Comparison of ENCODE assay signal across 30 cellular contexts in genomic region chr7:17998692-17999091, GRCh38. TPM values are rescaled to one million over a fixed set of nuclear protein-coding genes. Genes with fewer than 3 reads are reported as not detected.
A peak's percentile ranks its signal among the peaks of the same experiment; 100 is the strongest.
DNase-seq lines count a peak whose midpoint lies in the region; ATAC-seq, FAIRE-seq and TF ChIP-seq lines count a peak whose summit lies in the region.
"Had no signal": no experiment of that assay in that cellular context is flagged by ENCODE, and none has a peak within 500 bp of the region (broad histone marks: within the 10 kb centered on the region; RNA-seq: fewer than 3 reads in every experiment).

No MANE protein-coding gene starts in this region.

- FAIRE-seq in K562 (lab: Jason Lieb, UNC): no peak
- FAIRE-seq: GM12878, GM12892, GM18507 had no signal

- 31% methylated on average over 2 of the region's 2 CpGs for WGBS in K562 (ENCODE audit: insufficient coverage, low coverage, missing lambda C conversion rate)

- no peaks in the 10 kb centered on the region for H3K9me1 ChIP-seq in K562 (ENCODE audit: control insufficient read depth, insufficient read depth, low read length)

- H3K36me3 ChIP-seq in HEK293 (ENCODE audit: control insufficient read depth in 2 of 2, insufficient read depth in 1 of 2, low read length in 2 of 2) (no peaks in the 10 kb centered on the region), Karpas-422 (ENCODE audit: insufficient read depth, low read length) (no peaks in the 10 kb centered on the region), K562 (ENCODE audit: control insufficient read depth, insufficient read depth, low read length) (no peaks in the 10 kb centered on the region), vagina (no peaks in the 10 kb centered on the region)
- H3K36me3 ChIP-seq: BE2C, BLaER1 had no signal

- no peaks in the 10 kb centered on the region for H3K9me2 ChIP-seq in Karpas-422 (replicated peaks; ENCODE audit: insufficient read depth, low read length)

- CTCF ChIA-PET in HEK293 (lab: Yijun Ruan, JAX): interaction anchor here (0.7 kb wide), 1 partner anchor 1143 kb away, joined by 3 read pairs; no protein-coding TSS in a partner anchor
- CTCF ChIA-PET in K562 (lab: Yijun Ruan, JAX; ENCODE audit: low intra/inter-chr PET ratio): interaction anchor here (0.5 kb wide), 1 partner anchor 9 kb away, joined by 3 read pairs; no protein-coding TSS in a partner anchor

- no peaks in the 10 kb centered on the region for H4K20me1 ChIP-seq in Karpas-422 (ENCODE audit: insufficient read depth, low read depth, low read length)
- no peaks in the 10 kb centered on the region for H4K20me1 ChIP-seq in K562 (replicated peaks; ENCODE audit: control insufficient read depth, insufficient read depth, low read length)
- H4K20me1 ChIP-seq: BLaER1 had no signal

- no peak for TF ChIP-seq RAD21 in K562 (CRISPR knock-in tag; conservative IDR thresholded peaks at IDR 0.05 in 1 of 2, IDR thresholded peaks at IDR 0.05 in 1 of 2)

- H3K4me1 ChIP-seq in HEK293 (ENCODE audit: control insufficient read depth, insufficient read depth, low read length) (no peaks in the 10 kb centered on the region), Karpas-422 (ENCODE audit: low read length) (no peaks in the 10 kb centered on the region; the same call in 1 of the 2 replicates), K562 (replicated peaks in 1 of 2; ENCODE audit: control insufficient read depth in 2 of 2, insufficient read depth in 2 of 2, low read length in 2 of 2) (no peaks in the 10 kb centered on the region), vagina (no peaks in the 10 kb centered on the region)
- H3K4me1 ChIP-seq: BE2C, BLaER1 had no signal

- H3K79me2 ChIP-seq in Karpas-422 (ENCODE audit: low read length) (no peaks in the 10 kb centered on the region), K562 (ENCODE audit: control insufficient read depth, insufficient read depth, low read length) (0 out of 3 replicates have a peak, but pooled peaks cover 3% of the 10 kb centered on the region)

- POLR2A ChIA-PET in HEK293 (lab: Yijun Ruan, JAX) (no interaction called here), K562 (lab: Yijun Ruan, JAX) (no interaction called here)

- BruUV-seq in K562 (replicated peaks; lab: Mats Ljungman, UMichigan): no TSS peak

- H3K4me3 ChIP-seq in HEK293 (ENCODE audit: low read depth, low read length) (no peak overlapping the region), Karpas-422 (ENCODE audit: low read length) (no peak overlapping the region), K562 (no peak overlapping the region), vagina (no peak overlapping the region)
- H3K4me3 ChIP-seq: BLaER1, GM12878 had no signal

- TF ChIP-seq CTCF in HEK293 (tag by site-specific recombination; IDR thresholded peaks at IDR 0.05) (no peak), K562 (IDR thresholded peaks at IDR 0.05 in 2 of 3, conservative IDR thresholded peaks at IDR 0.05 in 1 of 3; ENCODE audit: insufficient read depth in 2 of 3, low read depth in 1 of 3, low read length in 3 of 3) (no peak), vagina (IDR thresholded peaks at IDR 0.05) (no peak)

- H3K9me3 ChIP-seq in HEK293 (ENCODE audit: control insufficient read depth, insufficient read depth, low read depth, low read length) (no peaks in the 10 kb centered on the region), Karpas-422 (ENCODE audit: low read length) (no peaks in the 10 kb centered on the region), K562 (replicated peaks; ENCODE audit: control insufficient read depth, insufficient read depth, low read depth, low read length) (peaks cover 9% of the 10 kb centered on the region), vagina (no peaks in the 10 kb centered on the region)
- H3K9me3 ChIP-seq: BE2C had no signal

- TF ChIP-seq POLR2A in K562 (conservative IDR thresholded peaks at IDR 0.05) (no peak), vagina (IDR thresholded peaks at IDR 0.05) (no peak)

- H3K4me2 ChIP-seq in Karpas-422 (ENCODE audit: low read depth, low read length, poor library complexity, severe bottlenecking) (no peak overlapping the region), K562 (ENCODE audit: insufficient read depth, low read length) (no peak overlapping the region)
- H3K4me2 ChIP-seq: BLaER1 had no signal

- no peak for ATAC-seq in K562
- ATAC-seq: GM12878 had no signal

- H3K9ac ChIP-seq in Karpas-422 (ENCODE audit: low read length): no peak overlapping the region
- H3K9ac ChIP-seq in K562 (ENCODE audit: insufficient read depth in 1 of 2, low read depth in 2 of 2, low read length in 2 of 2): no peak overlapping the region
- H3K9ac ChIP-seq: BLaER1 had no signal

- H3K27ac ChIP-seq in HEK293 (ENCODE audit: extremely low read depth, low read depth, low read length) (no peak overlapping the region), Karpas-422 (ENCODE audit: low read length) (no peak overlapping the region), K562 (ENCODE audit: extremely low read depth, low read depth, low read length) (no peak overlapping the region), vagina (no peak overlapping the region)
- H3K27ac ChIP-seq: BLaER1 had no signal

- peak; percentile 36 for DNase-seq in Karpas-422
- no peak for DNase-seq in K562 (ENCODE audit: extremely low read depth in 1 of 4, low spot score in 3 of 4)
- no peak for DNase-seq in vagina (ENCODE audit: extremely low spot score in 2 of 2)
- no peak for DNase-seq in OCI-M1 (lab: John Stamatoyannopoulos, UW)
- no peak for DNase-seq in SIG-M5 treated with dmso at 0.1 percent for 504 hours (lab: John Stamatoyannopoulos, UW; ENCODE audit: unreplicated experiment)
- DNase-seq: 8988T; ACHN; BE2C; C1 segment of cervical spinal cord; CD4-positive, alpha-beta memory T cell; CD4-positive, CD25-positive, alpha-beta regulatory T cell; CD8-positive, alpha-beta memory T cell; COR-L47; DMS 273 treated with DMSO at 0.1 percent for 48 hours; DMS153; DMS53; DMS79; DND-41; EL; GDM1 had no signal

- H2AFZ ChIP-seq in Karpas-422 (ENCODE audit: low read length) (no peak overlapping the region), K562 (ENCODE audit: low read depth, low read length) (no peak overlapping the region)

- no peak for TF ChIP-seq EP300 in K562 (IDR thresholded peaks at IDR 0.05; ENCODE audit: low read length)

- in situ Hi-C loops in K562 (cut with MboI): no loop called here

- intact Hi-C loops in K562 (cut with micrococcal nuclease) (no loop called here), vagina (cut with DNase I) (no loop called here)

- H3K27me3 ChIP-seq in Karpas-422 (ENCODE audit: low read length): no peaks in the 10 kb centered on the region
- no peaks in the 10 kb centered on the region for H3K27me3 ChIP-seq in K562 (ENCODE audit: control insufficient read depth in 2 of 2, insufficient read depth in 2 of 2, low read length in 2 of 2)
- no peaks in the 10 kb centered on the region for H3K27me3 ChIP-seq in vagina
- H3K27me3 ChIP-seq: BE2C, BLaER1 had no signal

TF ChIP-seq in HEK293, 187 proteins besides CTCF, POLR2A, EP300 and RAD21:
- TF ChIP-seq ZNF626 (tag by site-specific recombination; IDR thresholded peaks at IDR 0.05) (no peak), RBAK (tag by site-specific recombination; IDR thresholded peaks at IDR 0.05) (peak; percentile 81; the same call in 1 of the 2 replicates), YY1 (tag by site-specific recombination; IDR thresholded peaks at IDR 0.05) (no peak)

TF ChIP-seq in K562, 482 proteins besides CTCF, POLR2A, EP300 and RAD21 (continues in another document):
- TF ChIP-seq CBX1 (IDR thresholded peaks at IDR 0.05; ENCODE audit: low read depth) (0 out of 2 replicates have a peak, but pooled peaks have one; percentile 40), ZNF146 (CRISPR knock-in tag; IDR thresholded peaks at IDR 0.05; ENCODE audit: unreplicated experiment) (no peak)

RNA-seq across cellular contexts. Expression of gene PRPS1L1, which starts 29.0 kb away (rescaled TPM):
- not detected in 2 replicates for total RNA-seq in Karpas-422 (2014; rRNA removed; shearing (Covaris generic); ENCODE audit: low replicate concordance)
- not detected in 2 replicates for total RNA-seq in K562 (2011; cell fraction: chromatin; rRNA removed; ENCODE audit: low replicate concordance)
- total RNA-seq in K562 (2011; cell fraction: nucleolus; rRNA removed): not detected in 2 replicates
- total RNA-seq in K562 (2011; cell fraction: nucleoplasm; rRNA removed): not detected in 2 replicates
- total RNA-seq in K562 (2014; rRNA removed) (not detected in 2 replicates), K562 (2014; rRNA removed; fragmentation: Illumina TruSeq; extraction: Trizol) (not detected in 2 replicates), K562 (2015; rRNA removed; fragmentation: Illumina TruSeq; extraction: Trizol) (not detected in 2 replicates), K562 (2021) (not detected in 2 replicates), vagina (not detected)
- polyA plus RNA-seq in K562 (2011; rRNA removed) (0.07 TPM in 1 of 2 replicates, not detected in the other), K562 (2014; fragmentation: Illumina TruSeq; extraction: Trizol) (not detected in 2 replicates), K562 (2014; fragmentation: Nextera tagmentation; extraction: Ambion mirVana) (under 1 TPM in 1 of 2 experiments, not detected in 1; 0.10 TPM), K562 (2014; rRNA removed) (0.08 TPM in 1 of 2 replicates, not detected in the other)
- polyA plus RNA-seq in K562 (2011; cell fraction: cytosol; rRNA removed): not detected in 2 replicates
- polyA plus RNA-seq in K562 (2011; cell fraction: nucleus; rRNA removed): not detected in 2 replicates
- polyA plus RNA-seq in K562 (2012): 0.30 and 1.2 TPM in 2 replicates
- polyA minus RNA-seq in K562 (2011; rRNA and poly(A)+ RNA removed): not detected in 2 replicates
- polyA minus RNA-seq in K562 (2011; cell fraction: cytosol; rRNA and poly(A)+ RNA removed): not detected in 2 replicates
- not detected in 2 replicates for polyA minus RNA-seq in K562 (2011; cell fraction: nucleus; rRNA and poly(A)+ RNA removed)
- total RNA-seq: A673; CD4-positive, alpha-beta memory T cell; CD4-positive, CD25-positive, alpha-beta regulatory T cell; CD8-positive, alpha-beta memory T cell; Daoy; G401; GM12878 had no signal
- polyA plus RNA-seq: AG04450; CD14-positive monocyte; CD4-positive, alpha-beta memory T cell; CD4-positive, CD25-positive, alpha-beta regulatory T cell; CD8-positive, alpha-beta memory T cell; GM12878 had no signal

RNA-seq across cellular contexts. Expression of gene SNX13, which starts 58.4 kb away (rescaled TPM):
- 53.2 and 59.7 TPM in 2 replicates for total RNA-seq in Karpas-422 (2014; rRNA removed; shearing (Covaris generic); ENCODE audit: low replicate concordance)
- total RNA-seq in K562 (2011; cell fraction: chromatin; rRNA removed; ENCODE audit: low replicate concordance): 23.5 and 103 TPM in 2 replicates
- total RNA-seq in K562 (2011; cell fraction: nucleolus; rRNA removed): 11.0 and 16.2 TPM in 2 replicates
- total RNA-seq in K562 (2011; cell fraction: nucleoplasm; rRNA removed): 39.5 and 72.8 TPM in 2 replicates
- 26.1 and 28.3 TPM in 2 replicates for total RNA-seq in K562 (2014; rRNA removed)
- total RNA-seq in K562 (2014; rRNA removed; fragmentation: Illumina TruSeq; extraction: Trizol): 26.5 and 31.0 TPM in 2 replicates
- 22.6 and 25.5 TPM in 2 replicates for total RNA-seq in K562 (2015; rRNA removed; fragmentation: Illumina TruSeq; extraction: Trizol)
- 25.3 and 25.7 TPM in 2 replicates for total RNA-seq in K562 (2021)
- polyA plus RNA-seq in K562 (2011; rRNA removed): 17.8 and 25.4 TPM in 2 replicates
- 4.5 and 7.4 TPM in 2 replicates for polyA plus RNA-seq in K562 (2011; cell fraction: cytosol; rRNA removed)
- polyA plus RNA-seq in K562 (2011; cell fraction: nucleus; rRNA removed): 16.7 and 25.4 TPM in 2 replicates
- polyA plus RNA-seq in K562 (2012): 10.2 and 10.3 TPM in 2 replicates
- polyA plus RNA-seq in K562 (2014; fragmentation: Illumina TruSeq; extraction: Trizol): 19.4 and 24.1 TPM in 2 replicates
- 1 to 10 TPM; 5.6 to 8.7 TPM for polyA plus RNA-seq in K562 (2014; fragmentation: Nextera tagmentation; extraction: Ambion mirVana)
- 24.4 and 33.2 TPM in 2 replicates for polyA plus RNA-seq in K562 (2014; rRNA removed)
- polyA minus RNA-seq in K562 (2011; rRNA and poly(A)+ RNA removed): 46.8 and 53.3 TPM in 2 replicates
- 6.7 and 12.4 TPM in 2 replicates for polyA minus RNA-seq in K562 (2011; cell fraction: cytosol; rRNA and poly(A)+ RNA removed)
- polyA minus RNA-seq in K562 (2011; cell fraction: nucleus; rRNA and poly(A)+ RNA removed): 51.2 and 80.2 TPM in 2 replicates
- 67.3 TPM for total RNA-seq in vagina

Comparison
In these comparisons a context has a peak if more than half of its experiments do, and no peak if none do; other contexts are left out.
1. Of the 44 proteins assayed by ChIP-seq in both K562 and HEK293: peak only in K562: TRIM28; only in HEK293: none; in both: none; in neither: 43.